17 cellular contexts compared by ENCODE assay signal in the genomic region with DNA sequence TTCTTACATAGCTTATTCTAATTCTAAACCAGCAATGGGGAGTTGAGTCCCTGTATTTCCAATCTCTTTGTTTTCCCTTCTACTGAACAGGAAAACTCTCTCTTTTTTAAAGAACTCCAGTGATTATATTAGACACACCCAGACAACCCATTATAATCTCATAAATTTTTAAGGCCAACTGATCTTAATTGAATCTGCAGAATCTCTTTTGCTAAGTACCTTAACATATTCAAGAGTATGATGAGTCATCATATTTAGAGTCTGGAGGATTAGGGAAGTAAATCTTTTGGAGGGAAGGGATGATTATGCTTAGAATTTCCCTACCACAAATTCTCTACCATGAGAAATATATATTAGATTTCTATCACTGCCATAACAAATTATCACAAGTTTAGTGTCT.
DNase-seq lines count a peak whose midpoint lies in the region; ATAC-seq, FAIRE-seq and TF ChIP-seq lines count a peak whose summit lies in the region.
"Had no signal": no experiment of that assay in that cellular context is flagged by ENCODE, and none has a peak within 500 bp of the region (broad histone marks: within the 10 kb centered on the region; RNA-seq: fewer than 3 reads in every experiment).

No MANE protein-coding gene starts in this region.

- CTCF ChIA-PET in A549 (lab: Yijun Ruan, JAX) (no interaction called here), H1 (lab: Charles Lee; ENCODE audit: partially characterized antibody) (no interaction called here)
- CTCF ChIA-PET in activated CD8-positive, alpha-beta T cell treated with anti-CD3 and anti-CD28 coated beads, Interleukin-2, amount 10 ng/mL, durations not matched to agents 7 days and 5 days (lab: Charles Lee) = no interaction called here

- H3K4me1 ChIP-seq in A549 (no peaks in the 10 kb centered on the region), H1 (replicated peaks in 1 of 4; ENCODE audit: control insufficient read depth in 3 of 4, insufficient read depth in 4 of 4, low read length in 3 of 4) (no peaks in the 10 kb centered on the region)
- H3K4me1 ChIP-seq: BLaER1 had no signal

- H3K4me3 ChIP-seq in A549 = no peak overlapping the region
- no peak overlapping the region for H3K4me3 ChIP-seq in H1 (ENCODE audit: extremely low read depth in 1 of 4, insufficient read depth in 2 of 4, low read depth in 3 of 4, low read length in 4 of 4)
- H3K4me3 ChIP-seq: BLaER1, GM12878, GM23248 had no signal

- FAIRE-seq in A549 (lab: Jason Lieb, UNC) (no peak), D721Med (lab: Jason Lieb, UNC) (peak; percentile 80), H1 (lab: Jason Lieb, UNC) (no peak)
- FAIRE-seq: A204.1, GM12878, GM18507 had no signal

- H3K18ac ChIP-seq in H1 (ENCODE audit: extremely low read depth, low read length) = no peak overlapping the region

- H3K9me3 ChIP-seq in A549 = no peaks in the 10 kb centered on the region
- no peaks in the 10 kb centered on the region; a peak in 1 of 4 replicates for H3K9me3 ChIP-seq in H1 (ENCODE audit: insufficient read depth in 2 of 2, low read depth in 1 of 2, low read length in 1 of 2)
- H3K9me3 ChIP-seq: BLaER1 had no signal

- no peak overlapping the region for H2BK5ac ChIP-seq in H1 (ENCODE audit: low read depth, low read length)

- TF ChIP-seq RAD21 in A549 (conservative IDR thresholded peaks at IDR 0.05 in 1 of 2, IDR thresholded peaks at IDR 0.05 in 1 of 2) (no peak), H1 (IDR thresholded peaks at IDR 0.05 in 1 of 2, conservative IDR thresholded peaks at IDR 0.05 in 1 of 2; ENCODE audit: low read depth in 2 of 2, low read length in 2 of 2) (no peak)

- ATAC-seq in A549 = no peak
- ATAC-seq in activated CD8-positive, alpha-beta T cell treated with anti-CD3 and anti-CD28 coated beads, Interleukin-2, amount 10 ng/mL, durations not matched to agents 7 days and 5 days = no peak
- ATAC-seq: GM12878 had no signal

- no peaks in the 10 kb centered on the region for H3K79me1 ChIP-seq in H1 (ENCODE audit: low read depth, low read length)

- H2BK20ac ChIP-seq in H1 (ENCODE audit: low read length) = no peak overlapping the region

- no peak overlapping the region for H3K27ac ChIP-seq in A549
- H3K27ac ChIP-seq in H1 (ENCODE audit: low read depth, low read length) = no peak overlapping the region
- H3K27ac ChIP-seq: BLaER1, GM23248, HL-60 had no signal

- H3K9me3 Mint-ChIP-seq in activated CD8-positive, alpha-beta T cell treated with anti-CD3 and anti-CD28 coated beads, Interleukin-2, amount 10 ng/mL, durations not matched to agents 7 days and 5 days (ENCODE audit: insufficient read depth) = peaks cover 10% of the 10 kb centered on the region

- H4K8ac ChIP-seq in H1 (ENCODE audit: extremely low read depth, insufficient read depth, low read length) = no peak overlapping the region

- TF ChIP-seq EP300 in A549 (IDR thresholded peaks at IDR 0.05) (no peak), H1 (IDR thresholded peaks at IDR 0.05; ENCODE audit: borderline replicate concordance in 1 of 2, low read depth in 2 of 2, low read length in 2 of 2) (no peak)

- no peak overlapping the region for H4K5ac ChIP-seq in H1 (ENCODE audit: insufficient read length, low read depth, low read length)

- H4K20me1 ChIP-seq in H1 (replicated peaks in 1 of 2; ENCODE audit: control insufficient read depth in 1 of 2, insufficient read depth in 2 of 2, low read length in 2 of 2) = no peaks in the 10 kb centered on the region
- H4K20me1 ChIP-seq: BLaER1 had no signal

- no peak overlapping the region for H3K4ac ChIP-seq in H1 (replicated peaks; ENCODE audit: insufficient read length, low read depth, low read length)

- H3K27me3 Mint-ChIP-seq in activated CD8-positive, alpha-beta T cell treated with anti-CD3 and anti-CD28 coated beads, Interleukin-2, amount 10 ng/mL, durations not matched to agents 7 days and 5 days (ENCODE audit: low read depth) = no peaks in the 10 kb centered on the region
- H3K27me3 Mint-ChIP-seq: CD4-positive, CD25-positive, alpha-beta regulatory T cell had no signal

- H3K9ac ChIP-seq in H1 (replicated peaks in 1 of 4; ENCODE audit: extremely low read depth in 1 of 4, low read depth in 3 of 4, low read length in 3 of 4) = no peak overlapping the region
- H3K9ac ChIP-seq: BLaER1, GM23248 had no signal

- no peak overlapping the region for H3K23ac ChIP-seq in H1 (ENCODE audit: insufficient read length)

- H2BK12ac ChIP-seq in H1 (ENCODE audit: low read depth, low read length) = no peak overlapping the region

- no peak overlapping the region for H3K14ac ChIP-seq in H1 (ENCODE audit: insufficient read length)

- H3K4me2 ChIP-seq in A549 = no peak overlapping the region
- no peak overlapping the region for H3K4me2 ChIP-seq in H1 (ENCODE audit: insufficient read depth in 1 of 2, low read depth in 2 of 2, low read length in 2 of 2)
- H3K4me2 ChIP-seq: BLaER1 had no signal

- no peak overlapping the region for H4K91ac ChIP-seq in H1 (replicated peaks; ENCODE audit: insufficient read length, low read length)

- H2AK5ac ChIP-seq in H1 (ENCODE audit: low read depth, low read length) = no peak overlapping the region

- no peak overlapping the region for H3K56ac ChIP-seq in H1 (replicated peaks; ENCODE audit: insufficient read length, low read depth, low read length)

- no peaks in the 10 kb centered on the region for H3K4me1 Mint-ChIP-seq in activated CD8-positive, alpha-beta T cell treated with anti-CD3 and anti-CD28 coated beads, Interleukin-2, amount 10 ng/mL, durations not matched to agents 7 days and 5 days (ENCODE audit: low read depth)
- H3K4me1 Mint-ChIP-seq: CD4-positive, CD25-positive, alpha-beta regulatory T cell had no signal

- TF ChIP-seq CTCF in A549 (IDR thresholded peaks at IDR 0.05) (no peak), D721Med (IDR thresholded peaks at IDR 0.05; ENCODE audit: insufficient read depth, missing control alignments) (no peak), H1 (IDR thresholded peaks at IDR 0.05; ENCODE audit: control extremely low read depth in 1 of 3, insufficient read depth in 1 of 3, low read depth in 1 of 3, low read length in 3 of 3) (no peak)

- H3K27ac Mint-ChIP-seq in activated CD8-positive, alpha-beta T cell treated with anti-CD3 and anti-CD28 coated beads, Interleukin-2, amount 10 ng/mL, durations not matched to agents 7 days and 5 days = no peak overlapping the region
- H3K27ac Mint-ChIP-seq: CD4-positive, CD25-positive, alpha-beta regulatory T cell had no signal

- POLR2A ChIA-PET in A549 (lab: Yijun Ruan, JAX) (no interaction called here), H1 (lab: Charles Lee; ENCODE audit: partially characterized antibody) (no interaction called here)
- POLR2A ChIA-PET in activated CD8-positive, alpha-beta T cell treated with anti-CD3 and anti-CD28 coated beads, Interleukin-2, amount 10 ng/mL, durations not matched to agents 7 days and 5 days (lab: Charles Lee) = no interaction called here

- no peak overlapping the region for H3K4me3 Mint-ChIP-seq in activated CD8-positive, alpha-beta T cell treated with anti-CD3 and anti-CD28 coated beads, Interleukin-2, amount 10 ng/mL, durations not matched to agents 7 days and 5 days
- H3K4me3 Mint-ChIP-seq: CD4-positive, CD25-positive, alpha-beta regulatory T cell had no signal

- H2AFZ ChIP-seq in H1 (ENCODE audit: low read length) = no peak overlapping the region
- H2AFZ ChIP-seq: GM23248 had no signal

- no peaks in the 10 kb centered on the region for H3K36me3 ChIP-seq in H1 (ENCODE audit: control insufficient read depth in 2 of 4, insufficient read depth in 4 of 4, low read length in 3 of 4)
- H3K36me3 ChIP-seq: BLaER1 had no signal

- no peaks in the 10 kb centered on the region for H3K79me2 ChIP-seq in H1 (ENCODE audit: control insufficient read depth in 1 of 2, insufficient read depth in 2 of 2, low read length in 2 of 2)

- H3K27me3 ChIP-seq in H1 (replicated peaks in 1 of 4; ENCODE audit: control insufficient read depth in 3 of 4, extremely low read depth in 1 of 4, insufficient read depth in 3 of 4, low read length in 3 of 4) = no peaks in the 10 kb centered on the region
- H3K27me3 ChIP-seq: BLaER1 had no signal

- DNase-seq in A549 (ENCODE audit: low read depth in 1 of 2, low spot score in 1 of 2) (no peak), D721Med (ENCODE audit: insufficient read length, low spot score) (no peak), OCI-M1 (lab: John Stamatoyannopoulos, UW) (peak; percentile 5), H1 (ENCODE audit: low read depth in 1 of 2, low spot score in 2 of 2) (no peak), NOMO-1 treated with dmso at 0.1 percent for 144 hours (lab: John Stamatoyannopoulos, UW; ENCODE audit: unreplicated experiment) (no peak), activated T-cell treated with anti-CD3 and anti-CD28 coated beads for 4 hours (no peak)
- DNase-seq in activated CD8-positive, alpha-beta T cell treated with anti-CD3 and anti-CD28 coated beads, Interleukin-2, amount 10 ng/mL, durations not matched to agents 7 days and 5 days = no peak
- DNase-seq: AML-193; CD4-positive, CD25-positive, alpha-beta regulatory T cell; DMS 273 treated with DMSO at 0.1 percent for 48 hours; GM23248; H7 had no signal

- TF ChIP-seq POLR2A in A549 (IDR thresholded peaks at IDR 0.05; ENCODE audit: low read length) (no peak), H1 (IDR thresholded peaks at IDR 0.05; ENCODE audit: control extremely low read depth in 1 of 2, low read depth in 2 of 2, low read length in 2 of 2) (no peak)

- H3K36me3 Mint-ChIP-seq in activated CD8-positive, alpha-beta T cell treated with anti-CD3 and anti-CD28 coated beads, Interleukin-2, amount 10 ng/mL, durations not matched to agents 7 days and 5 days (ENCODE audit: low read depth) = no peaks in the 10 kb centered on the region
- H3K36me3 Mint-ChIP-seq: CD4-positive, CD25-positive, alpha-beta regulatory T cell had no signal

- H2BK15ac ChIP-seq in H1 (ENCODE audit: low read length) = no peak overlapping the region

- no peaks in the 10 kb centered on the region for H3K23me2 ChIP-seq in H1 (ENCODE audit: low read depth, low read length)

- H2BK120ac ChIP-seq in H1 (replicated peaks; ENCODE audit: low read depth, low read length) = no peak overlapping the region

TF ChIP-seq in A549, 52 proteins besides CTCF, POLR2A, EP300 and RAD21:
- TF ChIP-seq MAFK (IDR thresholded peaks at IDR 0.05; ENCODE audit: partially characterized antibody) = peak; percentile 77
- TF ChIP-seq HDAC2 (IDR thresholded peaks at IDR 0.05) = no peak

TF ChIP-seq in H1, 55 proteins besides CTCF, POLR2A, EP300 and RAD21:
- no peak for TF ChIP-seq RFX5 (IDR thresholded peaks at IDR 0.05; ENCODE audit: borderline replicate concordance, low read depth, low read length)
- peak; percentile 71; the same call in 1 of the 2 replicates for TF ChIP-seq MAFK (IDR thresholded peaks at IDR 0.05; ENCODE audit: low read depth, low read length)

Comparison
In these comparisons a context has a peak if more than half of its experiments do, and no peak if none do; other contexts are left out.
1. Of the 18 proteins assayed by ChIP-seq in both H1 and A549: peak only in H1: none; only in A549: none; in both: MAFK; in neither: 17.